In the genomic region with DNA sequence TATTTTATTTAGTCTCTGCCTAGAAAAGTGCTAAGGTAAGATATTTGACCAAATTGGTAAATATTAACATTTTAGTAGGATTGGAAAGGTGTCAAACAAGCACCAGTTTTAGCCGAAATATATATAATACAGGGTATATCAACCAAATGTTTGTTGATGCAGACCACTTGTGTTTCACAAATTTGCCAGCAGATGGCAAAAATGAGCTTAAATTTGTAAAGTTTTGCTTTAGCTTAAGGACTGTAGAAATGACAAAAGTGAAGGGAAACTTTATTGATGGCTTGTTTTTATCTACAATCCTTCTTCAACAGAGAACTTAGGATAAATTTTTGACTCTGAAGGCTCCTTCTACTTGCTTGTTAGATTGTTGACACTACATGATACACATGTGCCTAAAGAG, we compare ENCODE assay signal across 8 cellular contexts. TPM values are rescaled to one million over a fixed set of nuclear protein-coding genes. Genes with fewer than 3 reads are reported as not detected.
A peak's percentile ranks its signal among the peaks of the same experiment; 100 is the strongest.
DNase-seq lines count a peak whose midpoint lies in the region; ATAC-seq and TF ChIP-seq lines count a peak whose summit lies in the region.

No MANE protein-coding gene starts in this region.

- H3K27ac Mint-ChIP-seq in endodermal cell = no peak overlapping the region

- no peaks in the 10 kb centered on the region for H4K20me1 ChIP-seq in osteoblast (ENCODE audit: insufficient read depth, low read length)

- no peaks in the 10 kb centered on the region for H3K4me1 ChIP-seq in endodermal cell (ENCODE audit: control insufficient read depth, insufficient read depth, low read length)
- no peaks in the 10 kb centered on the region for H3K4me1 ChIP-seq in osteoblast (ENCODE audit: insufficient read depth, low read length)

- no peak overlapping the region for H3K4me3 Mint-ChIP-seq in endodermal cell

- no peaks in the 10 kb centered on the region for H3K9me3 Mint-ChIP-seq in endodermal cell

- peaks cover 1% of the 10 kb centered on the region for H3K79me2 ChIP-seq in osteoblast (ENCODE audit: insufficient read depth, low read length)

- no peak overlapping the region for H2AFZ ChIP-seq in osteoblast (ENCODE audit: low read length)

- peaks cover 22% of the 10 kb centered on the region for H3K27me3 Mint-ChIP-seq in endodermal cell (ENCODE audit: insufficient read depth)

- WGBS in endodermal cell (ENCODE audit: insufficient coverage in 1 of 2, insufficient read length in 1 of 2), 2 experiments = 80 to 88% methylated on average over 1 of the region's 1 CpG

- H3K36me3 Mint-ChIP-seq in endodermal cell (ENCODE audit: low read depth) = no peaks in the 10 kb centered on the region

- DNase-seq in NCI-H82 (lab: John Stamatoyannopoulos, UW) (peak; percentile 54), NCI-H82 treated with DMSO at 0.1 percent for 48 hours (lab: John Stamatoyannopoulos, UW; ENCODE audit: unreplicated experiment) (no peak), Kasumi-1 (lab: John Stamatoyannopoulos, UW) (peak; percentile 5 to 47), T1000 (lab: John Stamatoyannopoulos, UW) (peak; percentile 9), endodermal cell (peak; percentile 67), osteoblast (ENCODE audit: insufficient read length, low spot score, missing footprints) (no peak), left lobe of liver (ENCODE audit: low spot score) (no peak)

- peak; percentile 79 for TF ChIP-seq CTCF in endodermal cell (conservative IDR thresholded peaks at IDR 0.05)
- TF ChIP-seq CTCF in osteoblast (IDR thresholded peaks at IDR 0.05; ENCODE audit: extremely low read depth, low read depth, low read length) = peak; percentile 52

- no peaks in the 10 kb centered on the region for H3K36me3 ChIP-seq in endodermal cell (ENCODE audit: control insufficient read depth, insufficient read depth, low read length)
- H3K36me3 ChIP-seq in osteoblast (ENCODE audit: insufficient read depth, low read length) = no peaks in the 10 kb centered on the region

- H3K27ac ChIP-seq in endodermal cell (ENCODE audit: low read depth, low read length) = no peak overlapping the region
- H3K27ac ChIP-seq in osteoblast (ENCODE audit: low read depth, low read length) = no peak overlapping the region

- H3K4me1 Mint-ChIP-seq in endodermal cell = peaks cover 1% of the 10 kb centered on the region

- H3K9ac ChIP-seq in endodermal cell (ENCODE audit: extremely low read depth, low read length, poor library complexity, severe bottlenecking) = no peak overlapping the region

- no peak for ATAC-seq in HG03095 (IDR thresholded peaks at IDR 0.05; ENCODE audit: unreplicated experiment)
- ATAC-seq in left lobe of liver = no peak

- H3K27me3 ChIP-seq in endodermal cell (ENCODE audit: control insufficient read depth, insufficient read depth, low read length, poor library complexity, severe bottlenecking) (peaks cover 19% of the 10 kb centered on the region), osteoblast (ENCODE audit: insufficient read depth, low read length) (no peaks in the 10 kb centered on the region)

- no peak overlapping the region for H3K4me2 ChIP-seq in osteoblast (ENCODE audit: insufficient read depth, low read length)

- no peak overlapping the region for H3K4me3 ChIP-seq in endodermal cell (ENCODE audit: low read length)
- no peak overlapping the region for H3K4me3 ChIP-seq in osteoblast (ENCODE audit: insufficient read depth, low read length)

- H3K9me3 ChIP-seq in endodermal cell (ENCODE audit: control insufficient read depth, low read length) = no peaks in the 10 kb centered on the region
- no peaks in the 10 kb centered on the region for H3K9me3 ChIP-seq in osteoblast (ENCODE audit: low read depth, low read length)

RNA-seq across cellular contexts. Expression of a gene that starts 4.8 kb away (rescaled TPM):
- 10 to 100 TPM; 15.2 to 19.0 TPM for total RNA-seq in endodermal cell
- 15.2 TPM for polyA plus RNA-seq in endodermal cell (2013, experiment 1 of 2)
- 16.8 TPM for polyA plus RNA-seq in endodermal cell (2013, experiment 2 of 2)
- total RNA-seq in osteoblast = 14.7 and 18.8 TPM in 2 replicates
- total RNA-seq in left lobe of liver = 3.4 TPM

RNA-seq across cellular contexts. Expression of a gene that starts 59.7 kb away (rescaled TPM):
- total RNA-seq in endodermal cell (not detected), osteoblast (not detected in 2 replicates), left lobe of liver (not detected)
- 0.68 TPM for polyA plus RNA-seq in endodermal cell (2013, experiment 1 of 2)
- polyA plus RNA-seq in endodermal cell (2013, experiment 2 of 2) = 0.41 TPM

Comparison
In these comparisons a context has a peak if more than half of its experiments do, and no peak if none do; other contexts are left out.
1. DNase-seq: peak in NCI-H82 (single experiment), Kasumi-1 (2 of 2), T1000 (single experiment) and endodermal cell (single experiment); none in NCI-H82 treated with DMSO at 0.1 percent for 48 hours (single experiment), osteoblast (single experiment) and left lobe of liver (single experiment).